ENCODE assay signal across 25 cellular contexts in genomic region chr13:107907065-107907464, GRCh38.
"Had no signal": no experiment of that assay in that cellular context is flagged by ENCODE, and none has a peak within 500 bp of the region (broad histone marks: within the 10 kb centered on the region; RNA-seq: fewer than 3 reads in every experiment).

No MANE protein-coding gene starts in this region.

- H3K9me3 ChIP-seq: Peyer's patch had no signal

- H3K4me1 ChIP-seq: Peyer's patch had no signal

- ATAC-seq: activated CD8-positive, alpha-beta memory T cell treated with anti-CD3 and anti-CD28 coated beads, Interleukin-2, amount 10 ng/mL, durations not matched to agents 7 days and 5 days; T-helper 17 cell; WTC11 had no signal

- H3K4me3 ChIP-seq: Peyer's patch had no signal

- DNase-seq: activated CD4-positive, alpha-beta T cell treated with anti-CD3 and anti-CD28 coated beads for 48 hours; activated CD4-positive, alpha-beta T cell treated with anti-CD3 and anti-CD28 coated beads, Interleukin-2, amount 50 U/mL, for 48 hours; activated CD4-positive, CD25-positive, alpha-beta regulatory T cell treated with anti-CD3 and anti-CD28 coated beads, Interleukin-2, amount 50 U/mL, for 72 hours; activated CD8-positive, alpha-beta memory T cell treated with anti-CD3 and anti-CD28 coated beads, Interleukin-2, amount 10 ng/mL, durations not matched to agents 7 days and 5 days; activated effector memory CD4-positive, alpha-beta T cell treated with Interleukin-2 at 50 U/mL for 16 hours; activated naive CD4-positive, alpha-beta T cell; activated T-cell treated with anti-CD3 and anti-CD28 coated beads, Interleukin-2, amount 50 U/mL, for 24 hours; aorta; cerebellar nuclear complex; Karpas-422; MM.1S; NCI-H1048; NCI-H1417; NCI-H2029; NCI-H2107; NCI-H2171 treated with DMSO at 0.1 percent for 48 hours; NCI-H345; NCI-H510A treated with DMSO at 0.1 percent for 48 hours; NCI-H69; NK-92 treated with Interleukin-12 subunit alpha and Interleukin-12 subunit beta, amount 100 ng/mL, for 24 hours; Peyer's patch; SIG-M5; T-helper 17 cell; T-helper 9 cell had no signal

- H3K27me3 ChIP-seq: Peyer's patch had no signal

- H3K27ac ChIP-seq: Peyer's patch had no signal

- H3K36me3 ChIP-seq: Peyer's patch had no signal
